ENCODE assay signal across 17 cellular contexts in genomic region chr6:1850581-1851157, GRCh38.
"Had no signal": no experiment of that assay in that cellular context is flagged by ENCODE, and none has a peak within 500 bp of the region (broad histone marks: within the 10 kb centered on the region; RNA-seq: fewer than 3 reads in every experiment).

No MANE protein-coding gene starts in this region.

- H3K27me3 ChIP-seq: brain microvascular endothelial cell, foreskin keratinocyte, uterus had no signal

- H3K27ac ChIP-seq: brain microvascular endothelial cell, coronary artery, foreskin keratinocyte, uterus had no signal

- DNase-seq: activated CD4-positive, alpha-beta T cell treated with anti-CD3 and anti-CD28 coated beads, Interleukin-2, amount 10 ng/mL, durations not matched to agents 24 days and 14 days; activated CD4-positive, CD25-positive, alpha-beta regulatory T cell; activated CD8-positive, alpha-beta memory T cell treated with anti-CD3 and anti-CD28 coated beads, Interleukin-2, amount 50 U/mL, for 48 hours; activated gamma-delta T cell treated with Interleukin-2 at 50 U/mL for 16 hours; activated naive CD8-positive, alpha-beta T cell treated with anti-CD3 and anti-CD28 coated beads for 36 hours; brain microvascular endothelial cell; effector CD4-positive, alpha-beta T cell; foreskin keratinocyte; immature natural killer cell; naive thymus-derived CD4-positive, alpha-beta T cell; posterior cingulate gyrus; retina; stimulated activated CD4-positive, alpha-beta T cell treated with anti-CD3 and anti-CD28 coated beads, Interleukin-2, amount 100 ng/mL, for 48 hours; uterus had no signal

- H3K4me3 ChIP-seq: coronary artery, lung, uterus had no signal

- H3K9me3 ChIP-seq: uterus had no signal

- H3K4me1 ChIP-seq: foreskin keratinocyte, uterus had no signal

- ATAC-seq: foreskin keratinocyte; naive thymus-derived CD4-positive, alpha-beta T cell; stimulated activated memory B cell treated with anti-CD40 and anti-IgM and Interleukin-4, amounts not matched to agents 10 μg/mL and 1 μg/mL and 100 μg/mL, for 72 hours had no signal

- H3K36me3 ChIP-seq: brain microvascular endothelial cell, uterus had no signal
